8 cellular contexts compared by ENCODE assay signal in the genomic region with DNA sequence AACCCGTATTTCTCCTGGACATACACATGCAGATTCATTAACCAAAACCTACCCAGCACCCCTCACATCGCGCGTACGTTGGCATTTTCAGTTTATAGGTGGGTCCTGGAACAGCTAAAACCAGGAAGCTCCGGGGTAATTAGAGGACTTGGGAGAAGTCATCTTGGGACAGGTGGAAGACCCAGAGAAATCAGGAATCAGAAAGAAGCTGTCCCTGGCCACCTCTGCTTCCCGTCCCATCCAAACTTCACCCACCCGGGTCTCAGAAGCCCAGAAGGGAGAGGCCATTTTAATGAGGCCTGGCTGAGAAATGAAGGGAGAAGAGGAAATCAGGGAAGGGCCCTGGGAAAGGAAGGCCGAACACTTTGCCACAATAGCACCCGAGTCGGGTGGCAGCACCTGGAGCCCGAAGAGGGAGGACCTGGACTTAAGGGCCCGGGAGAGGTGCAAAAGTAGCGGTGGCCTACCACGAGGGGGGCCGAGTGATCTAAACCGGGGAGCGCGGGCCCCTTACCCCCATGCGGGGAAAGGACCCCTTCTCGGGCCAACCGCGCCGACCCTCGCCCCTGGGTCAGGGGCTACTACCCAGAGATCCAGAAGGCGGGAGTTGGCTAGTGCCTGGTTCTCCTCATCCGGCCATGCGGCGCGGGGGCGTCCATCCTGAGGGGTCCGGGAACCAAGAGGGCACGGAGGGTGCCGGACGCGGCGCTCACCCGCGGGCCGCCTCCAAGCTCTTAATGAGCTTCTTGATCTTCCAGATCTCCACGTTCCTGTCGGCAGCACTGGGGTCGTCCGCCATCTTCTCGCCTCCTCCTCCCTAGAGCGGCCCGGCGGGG. TPM values are rescaled to one million over a fixed set of nuclear protein-coding genes. Genes with fewer than 3 reads are reported as not detected.
A peak's percentile ranks its signal among the peaks of the same experiment; 100 is the strongest.
DNase-seq lines count a peak whose midpoint lies in the region; ATAC-seq and TF ChIP-seq lines count a peak whose summit lies in the region.

No MANE protein-coding gene starts in this region.

- H3K9me3 Mint-ChIP-seq in neural crest cell: no peaks in the 10 kb centered on the region

- H3K9me3 ChIP-seq in heart left ventricle (no peaks in the 10 kb centered on the region), SU-DHL-6 (ENCODE audit: insufficient read depth, low read length) (no peaks in the 10 kb centered on the region)

- H3K27me3 Mint-ChIP-seq in neural crest cell (ENCODE audit: low read depth): no peaks in the 10 kb centered on the region

- H3K27ac ChIP-seq in heart left ventricle: peak overlapping the region; percentile 90 to 100 (median 97)
- peak overlapping the region; percentile 49 for H3K27ac ChIP-seq in SU-DHL-6 (ENCODE audit: low read depth, low read length)

- H3K27me3 ChIP-seq in heart left ventricle: no peaks in the 10 kb centered on the region
- H3K27me3 ChIP-seq in SU-DHL-6 (ENCODE audit: low read length): no peaks in the 10 kb centered on the region

- H3K4me3 ChIP-seq in heart left ventricle: peak overlapping the region; percentile 69 to 94 (median 84)
- H3K4me3 ChIP-seq in SU-DHL-6 (ENCODE audit: insufficient read depth, low read length, poor library complexity, severe bottlenecking): peak overlapping the region; percentile 78
- H3K4me3 ChIP-seq in epithelial cell of esophagus (ENCODE audit: low read length): peak overlapping the region; percentile 68

- peak overlapping the region; percentile 92 for H3K4me2 ChIP-seq in SU-DHL-6 (ENCODE audit: low read depth, low read length, poor library complexity, severe bottlenecking)

- peaks cover 7% of the 10 kb centered on the region for H3K36me3 Mint-ChIP-seq in neural crest cell (ENCODE audit: low read depth)

- H3K9me2 ChIP-seq in SU-DHL-6 (replicated peaks; ENCODE audit: insufficient read depth, low read length): no peaks in the 10 kb centered on the region

- H3K36me3 ChIP-seq in heart left ventricle (peaks cover 0 to 19% (median 0%) of the 10 kb centered on the region in 9 donors), SU-DHL-6 (ENCODE audit: low read length) (peaks cover 19% of the 10 kb centered on the region; the same call in 1 of the 2 replicates)

- peak in 1 of 4 donors; percentile 1 for ATAC-seq in heart left ventricle
- ATAC-seq in left ventricle myocardium superior: no peak
- ATAC-seq in HG03442 (IDR thresholded peaks at IDR 0.05; ENCODE audit: unreplicated experiment): no peak

- peaks cover 55% of the 10 kb centered on the region for H3K4me1 Mint-ChIP-seq in neural crest cell

- peaks cover 6% of the 10 kb centered on the region; the same call in 1 of the 2 replicates for H3F3A ChIP-seq in SU-DHL-6 (ENCODE audit: insufficient read depth)

- peaks cover 91% of the 10 kb centered on the region for H3K79me2 ChIP-seq in SU-DHL-6 (ENCODE audit: insufficient read depth, low read length)

- peak overlapping the region; percentile 98 for H3K9ac ChIP-seq in SU-DHL-6 (ENCODE audit: low read length)

- H4K20me1 ChIP-seq in SU-DHL-6 (ENCODE audit: low read depth, low read length): peaks cover 16% of the 10 kb centered on the region

- TF ChIP-seq CTCF in heart left ventricle (IDR thresholded peaks at IDR 0.05): no peak
- no peak for TF ChIP-seq CTCF in SU-DHL-6 (IDR thresholded peaks at IDR 0.05; ENCODE audit: insufficient read depth, low read length, poor library complexity, severe bottlenecking)
- TF ChIP-seq CTCF in epithelial cell of esophagus (IDR thresholded peaks at IDR 0.05; ENCODE audit: insufficient read depth, low read depth, low read length, missing control alignments): no peak
- TF ChIP-seq CTCF in neural crest cell (conservative IDR thresholded peaks at IDR 0.05): no peak

- peak overlapping the region; percentile 100 for H3K4me3 Mint-ChIP-seq in neural crest cell

- H3K4me1 ChIP-seq in heart left ventricle: peaks cover 17 to 76% (median 57%) of the 10 kb centered on the region in 12 donors

- H3K27ac Mint-ChIP-seq in neural crest cell (ENCODE audit: unreplicated experiment): peak overlapping the region; percentile 99

- intact Hi-C loops in heart left ventricle (cut with DNase I) (loop anchor here in 5 of 10 donors (2.0 to 10.0 kb wide), 3 partner anchors 78 to 208 kb away; a partner anchor contains a TSS), left ventricle myocardium superior (cut with micrococcal nuclease) (no loop called here)

- 0 to 1% (median 0%) methylated on average over 33 to 48 of the region's 48 CpGs for WGBS in heart left ventricle, 4 donors

- DNase-seq in heart left ventricle: no peak
- DNase-seq in left ventricle myocardium superior: no peak
- DNase-seq in epithelial cell of esophagus (ENCODE audit: low read depth): no peak
- DNase-seq in neural crest cell (ENCODE audit: low read depth, low spot score): no peak
- DNase-seq in DMS79 (lab: John Stamatoyannopoulos, UW): no peak
- DNase-seq in cerebellum (ENCODE audit: low spot score): no peak

- no peak for TF ChIP-seq POLR2A in heart left ventricle (IDR thresholded peaks at IDR 0.05)

- H2AFZ ChIP-seq in SU-DHL-6 (ENCODE audit: low read depth, low read length, severe bottlenecking): no peak overlapping the region

RNA-seq across cellular contexts. Expression of a gene that starts 0.7 kb away (rescaled TPM):
- total RNA-seq in heart left ventricle (100 to 1,000 TPM in 1 of 9 donors, 10 to 100 TPM in 8; 52.4 to 116 (median 81.8) TPM), left ventricle myocardium superior (86.2 TPM), neural crest cell (101 and 107 TPM in 2 replicates), cerebellum (37.7 TPM)
- polyA plus RNA-seq in heart left ventricle: 100 to 1,000 TPM in 1 of 2 donors, 10 to 100 TPM in 1; 19.0 to 104 TPM

RNA-seq across cellular contexts. Expression of a gene that starts 32.9 kb away (rescaled TPM):
- total RNA-seq in heart left ventricle (100 to 1,000 TPM; 211 to 481 (median 313) TPM), left ventricle myocardium superior (311 TPM), neural crest cell (247 and 250 TPM in 2 replicates), cerebellum (138 TPM)
- polyA plus RNA-seq in heart left ventricle: 100 to 1,000 TPM; 115 to 408 TPM
